In genomic region chr4:10183462-10183861, GRCh38 we compare ENCODE assay signal across 1 cellular context.
TF ChIP-seq lines count a peak whose summit lies in the region.

No MANE protein-coding gene starts in this region.

TF ChIP-seq in K562, 482 proteins besides CTCF, POLR2A, EP300 and RAD21 (continued from another document and continues in another):
- TF ChIP-seq IRF9 (tag; IDR thresholded peaks at IDR 0.05) (peak; percentile 61), NCOA2 (IDR thresholded peaks at IDR 0.05; ENCODE audit: partially characterized antibody in 2 of 2) (no peak), GABPB2 (CRISPR knock-in tag; conservative IDR thresholded peaks at IDR 0.05) (no peak), ZZZ3 (IDR thresholded peaks at IDR 0.05) (no peak), REST (CRISPR knock-in tag; IDR thresholded peaks at IDR 0.05; ENCODE audit: low read depth) (no peak), MECOM (CRISPR knock-in tag; IDR thresholded peaks at IDR 0.05) (no peak; the same call in 1 of the 2 replicates), NR4A1 (CRISPR knock-in tag; IDR thresholded peaks at IDR 0.05) (0 out of 2 replicates have a peak, but pooled peaks have one; percentile 74), NR4A1 (tag; IDR thresholded peaks at IDR 0.05) (peak; percentile 92), HDAC2 (IDR thresholded peaks at IDR 0.05) (no peak), ZFX (CRISPR knock-in tag; IDR thresholded peaks at IDR 0.05) (no peak), MGA (IDR thresholded peaks at IDR 0.05) (peak; percentile 13; the same call in 1 of the 2 replicates), ZFP1 (CRISPR knock-in tag; IDR thresholded peaks at IDR 0.05) (peak; percentile 61; the same call in 1 of the 2 replicates), NCOA1 (IDR thresholded peaks at IDR 0.05; ENCODE audit: low read depth) (no peak), NFXL1 (CRISPR knock-in tag; IDR thresholded peaks at IDR 0.05) (no peak; the same call in 1 of the 2 replicates)
- TF ChIP-seq, protein P1, sequence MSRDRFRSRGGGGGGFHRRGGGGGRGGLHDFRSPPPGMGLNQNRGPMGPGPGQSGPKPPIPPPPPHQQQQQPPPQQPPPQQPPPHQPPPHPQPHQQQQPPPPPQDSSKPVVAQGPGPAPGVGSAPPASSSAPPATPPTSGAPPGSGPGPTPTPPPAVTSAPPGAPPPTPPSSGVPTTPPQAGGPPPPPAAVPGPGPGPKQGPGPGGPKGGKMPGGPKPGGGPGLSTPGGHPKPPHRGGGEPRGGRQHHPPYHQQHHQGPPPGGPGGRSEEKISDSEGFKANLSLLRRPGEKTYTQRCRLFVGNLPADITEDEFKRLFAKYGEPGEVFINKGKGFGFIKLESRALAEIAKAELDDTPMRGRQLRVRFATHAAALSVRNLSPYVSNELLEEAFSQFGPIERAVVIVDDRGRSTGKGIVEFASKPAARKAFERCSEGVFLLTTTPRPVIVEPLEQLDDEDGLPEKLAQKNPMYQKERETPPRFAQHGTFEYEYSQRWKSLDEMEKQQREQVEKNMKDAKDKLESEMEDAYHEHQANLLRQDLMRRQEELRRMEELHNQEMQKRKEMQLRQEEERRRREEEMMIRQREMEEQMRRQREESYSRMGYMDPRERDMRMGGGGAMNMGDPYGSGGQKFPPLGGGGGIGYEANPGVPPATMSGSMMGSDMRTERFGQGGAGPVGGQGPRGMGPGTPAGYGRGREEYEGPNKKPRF (IDR thresholded peaks at IDR 0.05; ENCODE audit: low read depth, low read length): no peak
- TF ChIP-seq, protein P2, sequence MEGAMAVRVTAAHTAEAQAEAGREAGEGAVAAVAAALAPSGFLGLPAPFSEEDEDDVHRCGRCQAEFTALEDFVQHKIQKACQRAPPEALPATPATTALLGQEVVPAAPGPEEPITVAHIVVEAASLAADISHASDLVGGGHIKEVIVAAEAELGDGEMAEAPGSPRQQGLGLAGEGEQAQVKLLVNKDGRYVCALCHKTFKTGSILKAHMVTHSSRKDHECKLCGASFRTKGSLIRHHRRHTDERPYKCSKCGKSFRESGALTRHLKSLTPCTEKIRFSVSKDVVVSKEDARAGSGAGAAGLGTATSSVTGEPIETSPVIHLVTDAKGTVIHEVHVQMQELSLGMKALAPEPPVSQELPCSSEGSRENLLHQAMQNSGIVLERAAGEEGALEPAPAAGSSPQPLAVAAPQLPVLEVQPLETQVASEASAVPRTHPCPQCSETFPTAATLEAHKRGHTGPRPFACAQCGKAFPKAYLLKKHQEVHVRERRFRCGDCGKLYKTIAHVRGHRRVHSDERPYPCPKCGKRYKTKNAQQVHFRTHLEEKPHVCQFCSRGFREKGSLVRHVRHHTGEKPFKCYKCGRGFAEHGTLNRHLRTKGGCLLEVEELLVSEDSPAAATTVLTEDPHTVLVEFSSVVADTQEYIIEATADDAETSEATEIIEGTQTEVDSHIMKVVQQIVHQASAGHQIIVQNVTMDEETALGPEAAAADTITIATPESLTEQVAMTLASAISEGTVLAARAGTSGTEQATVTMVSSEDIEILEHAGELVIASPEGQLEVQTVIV (CRISPR knock-in tag; IDR thresholded peaks at IDR 0.05; ENCODE audit: borderline replicate concordance): peak; percentile 71; the same call in 1 of the 2 replicates
- TF ChIP-seq, protein P3, sequence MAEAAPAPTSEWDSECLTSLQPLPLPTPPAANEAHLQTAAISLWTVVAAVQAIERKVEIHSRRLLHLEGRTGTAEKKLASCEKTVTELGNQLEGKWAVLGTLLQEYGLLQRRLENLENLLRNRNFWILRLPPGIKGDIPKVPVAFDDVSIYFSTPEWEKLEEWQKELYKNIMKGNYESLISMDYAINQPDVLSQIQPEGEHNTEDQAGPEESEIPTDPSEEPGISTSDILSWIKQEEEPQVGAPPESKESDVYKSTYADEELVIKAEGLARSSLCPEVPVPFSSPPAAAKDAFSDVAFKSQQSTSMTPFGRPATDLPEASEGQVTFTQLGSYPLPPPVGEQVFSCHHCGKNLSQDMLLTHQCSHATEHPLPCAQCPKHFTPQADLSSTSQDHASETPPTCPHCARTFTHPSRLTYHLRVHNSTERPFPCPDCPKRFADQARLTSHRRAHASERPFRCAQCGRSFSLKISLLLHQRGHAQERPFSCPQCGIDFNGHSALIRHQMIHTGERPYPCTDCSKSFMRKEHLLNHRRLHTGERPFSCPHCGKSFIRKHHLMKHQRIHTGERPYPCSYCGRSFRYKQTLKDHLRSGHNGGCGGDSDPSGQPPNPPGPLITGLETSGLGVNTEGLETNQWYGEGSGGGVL (CRISPR knock-in tag; IDR thresholded peaks at IDR 0.05): peak; percentile 66
- TF ChIP-seq, protein P4, sequence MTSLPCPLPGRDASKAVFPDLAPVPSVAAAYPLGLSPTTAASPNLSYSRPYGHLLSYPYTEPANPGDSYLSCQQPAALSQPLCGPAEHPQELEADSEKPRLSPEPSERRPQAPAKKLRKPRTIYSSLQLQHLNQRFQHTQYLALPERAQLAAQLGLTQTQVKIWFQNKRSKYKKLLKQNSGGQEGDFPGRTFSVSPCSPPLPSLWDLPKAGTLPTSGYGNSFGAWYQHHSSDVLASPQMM (CRISPR knock-in tag; IDR thresholded peaks at IDR 0.05): no peak
- TF ChIP-seq, protein P5, sequence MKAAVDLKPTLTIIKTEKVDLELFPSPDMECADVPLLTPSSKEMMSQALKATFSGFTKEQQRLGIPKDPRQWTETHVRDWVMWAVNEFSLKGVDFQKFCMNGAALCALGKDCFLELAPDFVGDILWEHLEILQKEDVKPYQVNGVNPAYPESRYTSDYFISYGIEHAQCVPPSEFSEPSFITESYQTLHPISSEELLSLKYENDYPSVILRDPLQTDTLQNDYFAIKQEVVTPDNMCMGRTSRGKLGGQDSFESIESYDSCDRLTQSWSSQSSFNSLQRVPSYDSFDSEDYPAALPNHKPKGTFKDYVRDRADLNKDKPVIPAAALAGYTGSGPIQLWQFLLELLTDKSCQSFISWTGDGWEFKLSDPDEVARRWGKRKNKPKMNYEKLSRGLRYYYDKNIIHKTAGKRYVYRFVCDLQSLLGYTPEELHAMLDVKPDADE (conservative IDR thresholded peaks at IDR 0.05; ENCODE audit: control insufficient read depth, low read depth, low read length): no peak
